Comparison of ENCODE assay signal across 33 cellular contexts in genomic region chr1:20266642-20267041, GRCh38. TPM values are rescaled to one million over a fixed set of nuclear protein-coding genes. Genes with fewer than 3 reads are reported as not detected.
"Had no signal": no experiment of that assay in that cellular context is flagged by ENCODE, and none has a peak within 500 bp of the region (broad histone marks: within the 10 kb centered on the region; RNA-seq: fewer than 3 reads in every experiment).

No MANE protein-coding gene starts in this region.

- H3K27me3 ChIP-seq: ovary, sigmoid colon, thyroid gland, upper lobe of left lung had no signal

- H3K4me3 ChIP-seq: esophagus squamous epithelium, heart right ventricle, left ventricle myocardium inferior, lung, ovary, sigmoid colon, thyroid gland, upper lobe of left lung had no signal

- ATAC-seq: activated naive CD8-positive, alpha-beta T cell treated with anti-CD3 and anti-CD28 coated beads, Interleukin-2, amount 50 U/mL, for 24 hours; stimulated activated memory B cell treated with anti-CD40 and anti-IgM and Interleukin-4, amounts not matched to agents 10 μg/mL and 1 μg/mL and 100 μg/mL, for 72 hours; stimulated activated naive CD8-positive, alpha-beta T cell treated with anti-CD3 and anti-CD28 coated beads, Interleukin-15, amount 100 ng/mL, for 72 hours had no signal

- H3K4me1 ChIP-seq: esophagus squamous epithelium, upper lobe of left lung had no signal

- H3K9me3 ChIP-seq: esophagus squamous epithelium, left ventricle myocardium inferior, ovary, sigmoid colon, thyroid gland, upper lobe of left lung had no signal

- H3K27ac Mint-ChIP-seq: activated CD4-positive, alpha-beta memory T cell treated with anti-CD3 and anti-CD28 coated beads, Interleukin-2, amount 10 ng/mL, durations not matched to agents 7 days and 5 days; activated CD4-positive, alpha-beta T cell treated with anti-CD3 and anti-CD28 coated beads, Interleukin-2, amount 10 ng/mL, durations not matched to agents 7 days and 5 days; activated naive CD8-positive, alpha-beta T cell treated with anti-CD3 and anti-CD28 coated beads, Interleukin-2, amount 50 U/mL, for 24 hours; activated T-cell treated with anti-CD3 and anti-CD28 coated beads, Interleukin-2, amount 50 U/mL, for 24 hours; dendritic cell treated with granulocyte-macrophage colony-stimulating factor and Interleukin-4, amounts not matched to agents 40 ng/mL and 50 ng/mL, for 4 days; progenitor cell of endocrine pancreas; stimulated activated memory B cell treated with anti-CD40 and anti-IgM and Interleukin-4, amounts not matched to agents 10 μg/mL and 1 μg/mL and 100 μg/mL, for 72 hours; T-helper 2 cell treated with Interferon-gamma antibody and Interleukin-4, amounts not matched to agents 5 μg/mL and 100 μg/mL, for 36 hours had no signal

- H3K27ac ChIP-seq: epithelial cell of prostate, esophagus squamous epithelium, heart right ventricle, left ventricle myocardium inferior, ovary, sigmoid colon, thyroid gland, upper lobe of left lung had no signal

- H3K4me3 Mint-ChIP-seq: activated CD4-positive, alpha-beta memory T cell treated with anti-CD3 and anti-CD28 coated beads, Interleukin-2, amount 10 ng/mL, durations not matched to agents 7 days and 5 days; activated CD4-positive, alpha-beta T cell treated with anti-CD3 and anti-CD28 coated beads, Interleukin-2, amount 10 ng/mL, durations not matched to agents 7 days and 5 days; activated naive CD8-positive, alpha-beta T cell treated with anti-CD3 and anti-CD28 coated beads, Interleukin-2, amount 50 U/mL, for 24 hours; activated T-cell treated with anti-CD3 and anti-CD28 coated beads, Interleukin-2, amount 50 U/mL, for 24 hours; central memory CD8-positive, alpha-beta T cell; dendritic cell treated with granulocyte-macrophage colony-stimulating factor and Interleukin-4, amounts not matched to agents 40 ng/mL and 50 ng/mL, for 4 days; nephron; stimulated activated memory B cell treated with anti-CD40 and anti-IgM and Interleukin-4, amounts not matched to agents 10 μg/mL and 1 μg/mL and 100 μg/mL, for 72 hours; stimulated activated naive CD8-positive, alpha-beta T cell treated with anti-CD3 and anti-CD28 coated beads, Interleukin-15, amount 100 ng/mL, for 72 hours; T-helper 2 cell treated with Interferon-gamma antibody and Interleukin-4, amounts not matched to agents 5 μg/mL and 100 μg/mL, for 36 hours had no signal

- DNase-seq: activated CD4-positive, alpha-beta memory T cell treated with anti-CD3 and anti-CD28 coated beads, Interleukin-2, amount 10 ng/mL, durations not matched to agents 7 days and 5 days; activated CD4-positive, alpha-beta T cell treated with anti-CD3 and anti-CD28 coated beads, Interleukin-2, amount 10 ng/mL, durations not matched to agents 7 days and 5 days; activated CD4-positive, CD25-positive, alpha-beta regulatory T cell treated with anti-CD3 and anti-CD28 coated beads, Interleukin-2, amount 50 U/mL, for 72 hours; activated CD8-positive, alpha-beta memory T cell treated with anti-CD3 and anti-CD28 coated beads, Interleukin-2, amount 50 U/mL, for 48 hours; activated gamma-delta T cell; activated naive CD4-positive, alpha-beta T cell treated with anti-CD3 and anti-CD28 coated beads, Interleukin-2, amount 50 U/mL, for 16 hours; activated naive CD8-positive, alpha-beta T cell treated with anti-CD3 and anti-CD28 coated beads, Interleukin-2, amount 50 U/mL, for 24 hours; activated T-cell treated with anti-CD3 and anti-CD28 coated beads, Interleukin-2, amount 50 U/mL, for 24 hours; amygdala; effector CD4-positive, alpha-beta T cell; esophagus squamous epithelium; foreskin melanocyte; heart right ventricle; islet precursor cell; left ventricle myocardium inferior; ovary; sigmoid colon; small intestine; stimulated activated CD4-positive, alpha-beta T cell treated with anti-CD3 and anti-CD28 coated beads, Interleukin-4, amount 100 ng/mL, for 24 hours; stimulated activated naive CD8-positive, alpha-beta T cell treated with anti-CD3 and anti-CD28 coated beads, Interleukin-15, amount 100 ng/mL, for 72 hours; T-helper 1 cell; thyroid gland; upper lobe of left lung had no signal

- H3K36me3 ChIP-seq: esophagus squamous epithelium, heart right ventricle, left ventricle myocardium inferior, ovary, sigmoid colon, thyroid gland, upper lobe of left lung had no signal

- H3K4me1 Mint-ChIP-seq: activated CD4-positive, alpha-beta memory T cell treated with anti-CD3 and anti-CD28 coated beads, Interleukin-2, amount 10 ng/mL, durations not matched to agents 7 days and 5 days; activated CD4-positive, alpha-beta T cell treated with anti-CD3 and anti-CD28 coated beads, Interleukin-2, amount 10 ng/mL, durations not matched to agents 7 days and 5 days; activated naive CD8-positive, alpha-beta T cell treated with anti-CD3 and anti-CD28 coated beads, Interleukin-2, amount 50 U/mL, for 24 hours; central memory CD8-positive, alpha-beta T cell; stimulated activated memory B cell treated with anti-CD40 and anti-IgM and Interleukin-4, amounts not matched to agents 10 μg/mL and 1 μg/mL and 100 μg/mL, for 72 hours; stimulated activated naive CD8-positive, alpha-beta T cell treated with anti-CD3 and anti-CD28 coated beads, Interleukin-15, amount 100 ng/mL, for 72 hours had no signal

- H3K36me3 Mint-ChIP-seq: stimulated activated memory B cell treated with anti-CD40 and anti-IgM and Interleukin-4, amounts not matched to agents 10 μg/mL and 1 μg/mL and 100 μg/mL, for 72 hours had no signal

- H3K9me3 Mint-ChIP-seq: activated CD4-positive, alpha-beta memory T cell treated with anti-CD3 and anti-CD28 coated beads, Interleukin-2, amount 10 ng/mL, durations not matched to agents 7 days and 5 days; activated T-cell treated with anti-CD3 and anti-CD28 coated beads, Interleukin-2, amount 50 U/mL, for 24 hours; central memory CD8-positive, alpha-beta T cell; dendritic cell treated with granulocyte-macrophage colony-stimulating factor and Interleukin-4, amounts not matched to agents 40 ng/mL and 50 ng/mL, for 4 days had no signal

RNA-seq across cellular contexts. Expression of gene VWA5B1, which starts 24.0 kb away (rescaled TPM):
- total RNA-seq: activated CD4-positive, alpha-beta memory T cell treated with anti-CD3 and anti-CD28 coated beads, Interleukin-2, amount 10 ng/mL, durations not matched to agents 7 days and 5 days; bronchial epithelial cell; esophagus squamous epithelium; glomerular endothelial cell had no signal
- polyA plus RNA-seq: ovary had no signal
